Comparison of ENCODE assay signal across 14 cellular contexts in the genomic region with DNA sequence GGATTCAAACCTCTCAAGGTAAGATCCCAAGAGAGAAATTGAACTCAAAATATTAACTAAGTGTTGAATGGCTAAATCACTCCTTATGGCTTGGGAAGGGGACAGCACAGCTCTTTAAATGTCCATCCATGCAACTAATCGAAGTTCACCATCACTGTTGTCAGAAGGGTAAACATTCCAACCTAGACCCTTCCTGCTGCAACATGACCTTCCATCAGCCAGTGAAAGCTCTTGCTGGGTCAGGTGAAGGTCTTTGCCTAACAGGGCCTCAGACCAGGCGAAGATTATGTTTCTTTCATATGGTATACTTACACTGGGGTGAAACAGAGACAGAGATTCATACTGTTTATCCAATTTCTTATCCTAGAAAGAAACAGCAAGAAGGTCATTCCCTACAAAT.
"Had no signal": no experiment of that assay in that cellular context is flagged by ENCODE, and none has a peak within 500 bp of the region (broad histone marks: within the 10 kb centered on the region; RNA-seq: fewer than 3 reads in every experiment).

No MANE protein-coding gene starts in this region.

- H3K9ac ChIP-seq: parathyroid adenoma had no signal

- DNase-seq: activated CD4-positive, alpha-beta T cell treated with anti-CD3 and anti-CD28 coated beads for 48 hours; activated effector memory CD4-positive, alpha-beta T cell treated with anti-CD3 and anti-CD28 coated beads, Interleukin-2, amount 50 U/mL, for 16 hours; activated T-cell treated with anti-CD3 and anti-CD28 coated beads for 4 hours; aorta; effector memory CD4-positive, alpha-beta T cell; foreskin melanocyte; head of caudate nucleus; stimulated activated naive CD4-positive, alpha-beta T cell; T-helper 17 cell; trophoblast cell had no signal

- H3K27me3 Mint-ChIP-seq: dendritic cell treated with granulocyte-macrophage colony-stimulating factor and Interleukin-4, amounts not matched to agents 40 ng/mL and 50 ng/mL, for 4 days; T-helper 17 cell had no signal

- H3K27me3 ChIP-seq: suprapubic skin had no signal

- H3K4me1 ChIP-seq: parathyroid adenoma, suprapubic skin had no signal

- H3K27ac ChIP-seq: epithelial cell of prostate, parathyroid adenoma, suprapubic skin had no signal

- ATAC-seq: T-helper 17 cell had no signal

- H3K4me3 ChIP-seq: suprapubic skin had no signal

- H3K4me3 Mint-ChIP-seq: dendritic cell treated with granulocyte-macrophage colony-stimulating factor and Interleukin-4, amounts not matched to agents 40 ng/mL and 50 ng/mL, for 4 days; T-helper 17 cell had no signal

- H3K27ac Mint-ChIP-seq: dendritic cell treated with granulocyte-macrophage colony-stimulating factor and Interleukin-4, amounts not matched to agents 40 ng/mL and 50 ng/mL, for 4 days had no signal

- H3K9me3 ChIP-seq: suprapubic skin had no signal

- H3K9me3 Mint-ChIP-seq: dendritic cell treated with granulocyte-macrophage colony-stimulating factor and Interleukin-4, amounts not matched to agents 40 ng/mL and 50 ng/mL, for 4 days had no signal
